Comparison of ENCODE assay signal across 9 cellular contexts in genomic region chr1:28893403-28894102, GRCh38. TPM values are rescaled to one million over a fixed set of nuclear protein-coding genes. Genes with fewer than 3 reads are reported as not detected.
DNase-seq lines count a peak whose midpoint lies in the region; ATAC-seq and TF ChIP-seq lines count a peak whose summit lies in the region.
"Had no signal": no experiment of that assay in that cellular context is flagged by ENCODE, and none has a peak within 500 bp of the region (broad histone marks: within the 10 kb centered on the region; RNA-seq: fewer than 3 reads in every experiment).

No MANE protein-coding gene starts in this region.

- peaks cover 5% of the 10 kb centered on the region for H3K36me3 Mint-ChIP-seq in activated CD8-positive, alpha-beta T cell treated with anti-CD3 and anti-CD28 coated beads, Interleukin-2, amount 10 ng/mL, durations not matched to agents 7 days and 5 days (ENCODE audit: low read depth)

- peaks cover 18% of the 10 kb centered on the region for H3K4me1 Mint-ChIP-seq in activated CD8-positive, alpha-beta T cell treated with anti-CD3 and anti-CD28 coated beads, Interleukin-2, amount 10 ng/mL, durations not matched to agents 7 days and 5 days (ENCODE audit: low read depth)

- 89% methylated on average over 8 of the region's 8 CpGs for WGBS in liver

- peak overlapping the region; percentile 52 for H3K27ac Mint-ChIP-seq in activated CD8-positive, alpha-beta T cell treated with anti-CD3 and anti-CD28 coated beads, Interleukin-2, amount 10 ng/mL, durations not matched to agents 7 days and 5 days

- H3K9me3 Mint-ChIP-seq in activated CD8-positive, alpha-beta T cell treated with anti-CD3 and anti-CD28 coated beads, Interleukin-2, amount 10 ng/mL, durations not matched to agents 7 days and 5 days (ENCODE audit: insufficient read depth) = no peaks in the 10 kb centered on the region

- H3K9ac ChIP-seq in liver (ENCODE audit: low read depth in 1 of 2, low read length in 2 of 2) = no peak overlapping the region

- H3K4me1 ChIP-seq in liver (ENCODE audit: control insufficient read depth in 4 of 4, insufficient read depth in 4 of 4, low read length in 3 of 4) (peaks cover 0 to 3% (median 0%) of the 10 kb centered on the region in 4 donors), Peyer's patch (peaks cover 0 to 4% (median 0%) of the 10 kb centered on the region in 4 donors)

- ATAC-seq in activated CD8-positive, alpha-beta T cell treated with anti-CD3 and anti-CD28 coated beads, Interleukin-2, amount 10 ng/mL, durations not matched to agents 7 days and 5 days = no peak
- ATAC-seq in GM18517 (IDR thresholded peaks at IDR 0.05; ENCODE audit: unreplicated experiment) = no peak

- CTCF ChIA-PET in activated CD8-positive, alpha-beta T cell treated with anti-CD3 and anti-CD28 coated beads, Interleukin-2, amount 10 ng/mL, durations not matched to agents 7 days and 5 days (lab: Charles Lee) = interaction anchor here (0.8 to 3.7 kb wide), 10 partner anchors 12 to 309 kb away, joined by 3 to 27 read pairs (median 3); partner anchors contain the start of genes EPB41 and SRSF4

- POLR2A ChIA-PET in activated CD8-positive, alpha-beta T cell treated with anti-CD3 and anti-CD28 coated beads, Interleukin-2, amount 10 ng/mL, durations not matched to agents 7 days and 5 days (lab: Charles Lee) = no interaction called here

- DNase-seq in D341Med (ENCODE audit: low spot score) (peak; percentile 56), HuH-7 (ENCODE audit: low spot score) (peak; percentile 38), occipital lobe (lab: John Stamatoyannopoulos, UW) (no peak), amygdala (lab: John Stamatoyannopoulos, UW) (no peak), Peyer's patch (no peak)
- DNase-seq in activated CD8-positive, alpha-beta T cell treated with anti-CD3 and anti-CD28 coated beads, Interleukin-2, amount 10 ng/mL, durations not matched to agents 7 days and 5 days = no peak
- DNase-seq: NCI-H1105 had no signal

- H3K4me3 ChIP-seq in liver (ENCODE audit: low read depth in 1 of 3, low read length in 3 of 3) (no peak overlapping the region), Peyer's patch (no peak overlapping the region)

- H3K4me3 Mint-ChIP-seq in activated CD8-positive, alpha-beta T cell treated with anti-CD3 and anti-CD28 coated beads, Interleukin-2, amount 10 ng/mL, durations not matched to agents 7 days and 5 days = no peak overlapping the region

- no peaks in the 10 kb centered on the region for H3K27me3 Mint-ChIP-seq in activated CD8-positive, alpha-beta T cell treated with anti-CD3 and anti-CD28 coated beads, Interleukin-2, amount 10 ng/mL, durations not matched to agents 7 days and 5 days (ENCODE audit: low read depth)

- H3K36me3 ChIP-seq in liver (ENCODE audit: control insufficient read depth in 4 of 4, insufficient read depth in 3 of 4, low read depth in 1 of 4, low read length in 3 of 4) = peaks cover 0 to 5% (median under 1%) of the 10 kb centered on the region in 4 donors
- peaks cover 0 to 8% (median 0%) of the 10 kb centered on the region in 3 donors for H3K36me3 ChIP-seq in Peyer's patch

- no peak overlapping the region for H3K27ac ChIP-seq in liver (ENCODE audit: low read depth in 1 of 2, low read length in 2 of 2)
- no peak overlapping the region for H3K27ac ChIP-seq in Peyer's patch

- TF ChIP-seq CTCF in liver (IDR thresholded peaks at IDR 0.05; ENCODE audit: low read depth, low read length, missing input control) (no peak), Peyer's patch (IDR thresholded peaks at IDR 0.05) (peak in 3 of 6 experiments; percentile 3 to 21 (median 8))

- no peak for TF ChIP-seq POLR2A in Peyer's patch (IDR thresholded peaks at IDR 0.05)

- H3K9me3 ChIP-seq in liver (ENCODE audit: control insufficient read depth in 4 of 4, low read length in 3 of 4) (no peaks in the 10 kb centered on the region), Peyer's patch (no peaks in the 10 kb centered on the region)

- peak; percentile 8 to 54 for TF ChIP-seq RAD21 in liver (IDR thresholded peaks at IDR 0.05)

- no peaks in the 10 kb centered on the region for H3K27me3 ChIP-seq in liver (ENCODE audit: control insufficient read depth in 4 of 4, insufficient read depth in 4 of 4, low read length in 3 of 4)
- no peaks in the 10 kb centered on the region for H3K27me3 ChIP-seq in Peyer's patch

TF ChIP-seq in liver, 16 proteins besides CTCF, POLR2A, EP300 and RAD21:
- TF ChIP-seq EGR1 (IDR thresholded peaks at IDR 0.05; ENCODE audit: low read depth in 2 of 2) (no peak), REST (IDR thresholded peaks at IDR 0.05) (no peak), FOXA1 (IDR thresholded peaks at IDR 0.05) (no peak)

RNA-seq across cellular contexts. Expression of gene EPB41, which starts 20.8 kb away (rescaled TPM):
- 10 to 100 TPM; 94.5 to 95.4 TPM for total RNA-seq in activated CD8-positive, alpha-beta T cell treated with anti-CD3 and anti-CD28 coated beads, Interleukin-2, amount 10 ng/mL, durations not matched to agents 7 days and 5 days
- total RNA-seq in liver (100 to 1,000 TPM in 1 of 2 donors, 10 to 100 TPM in 1; 61.1 to 189 TPM), occipital lobe (36.2 TPM), Peyer's patch (100 to 1,000 TPM; 110 to 183 (median 126) TPM)
- 10 to 100 TPM; 10.7 to 15.1 TPM for polyA plus RNA-seq in liver

Comparison
In these comparisons a context has a peak if more than half of its experiments do, and no peak if none do; other contexts are left out.
1. DNase-seq: peak in D341Med (single experiment) and HuH-7 (single experiment); none in activated CD8-positive, alpha-beta T cell treated with anti-CD3 and anti-CD28 coated beads, Interleukin-2, amount 10 ng/mL, durations not matched to agents 7 days and 5 days (single experiment), occipital lobe (single experiment), amygdala (0 of 56) and Peyer's patch (0 of 3).